In genomic region chr7:38198356-38198755, GRCh38 we compare ENCODE assay signal across 1 cellular context.
TF ChIP-seq lines count a peak whose summit lies in the region.

No MANE protein-coding gene starts in this region.

TF ChIP-seq in IMR-90, 13 proteins besides CTCF, POLR2A, EP300 and RAD21:
- TF ChIP-seq, protein P1, sequence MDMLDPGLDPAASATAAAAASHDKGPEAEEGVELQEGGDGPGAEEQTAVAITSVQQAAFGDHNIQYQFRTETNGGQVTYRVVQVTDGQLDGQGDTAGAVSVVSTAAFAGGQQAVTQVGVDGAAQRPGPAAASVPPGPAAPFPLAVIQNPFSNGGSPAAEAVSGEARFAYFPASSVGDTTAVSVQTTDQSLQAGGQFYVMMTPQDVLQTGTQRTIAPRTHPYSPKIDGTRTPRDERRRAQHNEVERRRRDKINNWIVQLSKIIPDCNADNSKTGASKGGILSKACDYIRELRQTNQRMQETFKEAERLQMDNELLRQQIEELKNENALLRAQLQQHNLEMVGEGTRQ (IDR thresholded peaks at IDR 0.05; ENCODE audit: low read depth, low read length), result no peak
- TF ChIP-seq MAFK (IDR thresholded peaks at IDR 0.05; ENCODE audit: low read depth, low read length), result peak; percentile 63
TF ChIP-seq in IMR-90: peak in this region for 1.
